In the genomic region with DNA sequence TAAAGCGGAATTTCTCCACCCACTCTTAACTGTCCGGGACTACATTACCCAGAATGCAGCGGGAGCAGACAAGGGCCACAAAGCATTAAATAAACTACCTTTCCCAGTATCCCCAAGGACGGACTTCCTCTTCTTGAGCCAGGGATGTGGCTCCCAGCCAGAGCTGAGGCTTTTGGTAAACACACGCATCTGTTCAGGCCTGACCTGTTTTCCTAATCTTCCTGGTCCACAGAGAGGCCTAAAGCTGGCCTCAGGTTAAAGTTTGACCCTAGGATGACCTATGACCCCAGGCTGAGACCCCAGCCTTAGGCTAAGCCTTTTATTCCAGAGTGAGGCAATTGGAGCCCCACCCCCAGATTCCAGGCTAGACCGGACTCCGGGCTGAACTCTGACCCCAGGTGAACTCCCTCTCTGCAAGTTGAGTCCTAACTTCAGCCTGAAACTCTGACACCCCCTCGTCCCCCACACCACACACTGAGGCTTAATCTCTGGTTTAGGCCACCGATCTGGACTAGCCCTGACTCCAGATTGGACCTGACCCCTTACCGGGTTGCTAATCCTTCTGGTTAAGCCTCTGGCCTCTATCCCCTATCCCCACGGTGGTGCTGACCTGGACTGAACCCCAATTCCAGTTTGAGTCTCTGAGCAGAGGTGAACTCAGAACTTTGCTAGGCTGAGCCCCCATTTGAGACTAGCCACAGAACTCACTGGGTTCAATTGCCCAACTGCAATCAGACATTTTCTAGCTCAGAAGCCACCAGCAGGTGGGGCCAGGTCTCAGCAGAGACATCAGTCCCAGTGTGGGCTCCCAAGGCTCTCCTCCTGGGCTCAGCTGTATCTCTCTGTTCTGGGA, we compare ENCODE assay signal across 8 cellular contexts. TPM values are rescaled to one million over a fixed set of nuclear protein-coding genes. Genes with fewer than 3 reads are reported as not detected.
A peak's percentile ranks its signal among the peaks of the same experiment; 100 is the strongest.
DNase-seq lines count a peak whose midpoint lies in the region; FAIRE-seq and TF ChIP-seq lines count a peak whose summit lies in the region.

No MANE protein-coding gene starts in this region.

- DNase-seq in HT1080 (ENCODE audit: low read depth): peak; percentile 71
- DNase-seq in RPMI7951 (ENCODE audit: low read depth): peak; percentile 79
- peak; percentile 70 for DNase-seq in activated T-helper 1 cell treated with anti-CD3 and anti-CD28 coated beads, Interleukin-12 subunit alpha, Interleukin-12 subunit beta, Interleukin-2, Interleukin-4 antibody, amounts not matched to agents 30 ng/mL and 10 ng/mL and 1 ng/mL, durations not matched to agents 14 hours and 24 hours and 36 hours (ENCODE audit: low spot score)
- peak; percentile 88 for DNase-seq in fibroblast of pulmonary artery (ENCODE audit: low read depth)
- DNase-seq in neural crest cell (ENCODE audit: low read depth, low spot score): peak; percentile 41
- DNase-seq in superior temporal gyrus (ENCODE audit: extremely low spot score): peak; percentile 78
- DNase-seq in iPS-NIHi11 (ENCODE audit: low spot score): no peak

- H3K27me3 Mint-ChIP-seq in activated T-helper 1 cell treated with anti-CD3 and anti-CD28 coated beads, Interleukin-12 subunit alpha, Interleukin-12 subunit beta, Interleukin-2, Interleukin-4 antibody, amounts not matched to agents 30 ng/mL and 10 ng/mL and 1 ng/mL, durations not matched to agents 14 hours and 24 hours and 36 hours (ENCODE audit: insufficient read depth): no peaks in the 10 kb centered on the region
- peaks cover 5% of the 10 kb centered on the region for H3K27me3 Mint-ChIP-seq in neural crest cell (ENCODE audit: low read depth)

- no peaks in the 10 kb centered on the region for H3K9me3 Mint-ChIP-seq in activated T-helper 1 cell treated with anti-CD3 and anti-CD28 coated beads, Interleukin-12 subunit alpha, Interleukin-12 subunit beta, Interleukin-2, Interleukin-4 antibody, amounts not matched to agents 30 ng/mL and 10 ng/mL and 1 ng/mL, durations not matched to agents 14 hours and 24 hours and 36 hours
- H3K9me3 Mint-ChIP-seq in neural crest cell: no peaks in the 10 kb centered on the region

- no peak overlapping the region for H3K4me3 ChIP-seq in fibroblast of pulmonary artery (replicated peaks; ENCODE audit: low read depth, low read length)

- peak overlapping the region; percentile 99 for H3K27ac Mint-ChIP-seq in activated T-helper 1 cell treated with anti-CD3 and anti-CD28 coated beads, Interleukin-12 subunit alpha, Interleukin-12 subunit beta, Interleukin-2, Interleukin-4 antibody, amounts not matched to agents 30 ng/mL and 10 ng/mL and 1 ng/mL, durations not matched to agents 14 hours and 24 hours and 36 hours
- peak overlapping the region; percentile 44 for H3K27ac Mint-ChIP-seq in neural crest cell (ENCODE audit: unreplicated experiment)

- H3K4me1 Mint-ChIP-seq in activated T-helper 1 cell treated with anti-CD3 and anti-CD28 coated beads, Interleukin-12 subunit alpha, Interleukin-12 subunit beta, Interleukin-2, Interleukin-4 antibody, amounts not matched to agents 30 ng/mL and 10 ng/mL and 1 ng/mL, durations not matched to agents 14 hours and 24 hours and 36 hours (ENCODE audit: low read depth): peaks cover 42% of the 10 kb centered on the region
- H3K4me1 Mint-ChIP-seq in neural crest cell: peaks cover 49% of the 10 kb centered on the region

- intact Hi-C loops in activated T-helper 1 cell treated with anti-CD3 and anti-CD28 coated beads, Interleukin-12 subunit alpha, Interleukin-12 subunit beta, Interleukin-2, Interleukin-4 antibody, amounts not matched to agents 30 ng/mL and 10 ng/mL and 1 ng/mL, durations not matched to agents 14 hours and 24 hours and 36 hours (cut with micrococcal nuclease): loop anchor here (1.0 to 5.0 kb wide), 11 partner anchors 15 to 365 kb away; partner anchors contain the start of genes ALKBH7, CD70, SH2D3A and TNFSF9

- TF ChIP-seq CTCF in fibroblast of pulmonary artery (IDR thresholded peaks at IDR 0.05; ENCODE audit: low read length, missing control alignments): peak; percentile 71
- TF ChIP-seq CTCF in neural crest cell (conservative IDR thresholded peaks at IDR 0.05): peak; percentile 68

- peaks cover 18% of the 10 kb centered on the region for H3K36me3 Mint-ChIP-seq in activated T-helper 1 cell treated with anti-CD3 and anti-CD28 coated beads, Interleukin-12 subunit alpha, Interleukin-12 subunit beta, Interleukin-2, Interleukin-4 antibody, amounts not matched to agents 30 ng/mL and 10 ng/mL and 1 ng/mL, durations not matched to agents 14 hours and 24 hours and 36 hours (ENCODE audit: low read depth)
- H3K36me3 Mint-ChIP-seq in neural crest cell (ENCODE audit: low read depth): no peaks in the 10 kb centered on the region

- FAIRE-seq in G401.6 (lab: Jason Lieb, UNC): peak; percentile 19

- H3K4me3 Mint-ChIP-seq in activated T-helper 1 cell treated with anti-CD3 and anti-CD28 coated beads, Interleukin-12 subunit alpha, Interleukin-12 subunit beta, Interleukin-2, Interleukin-4 antibody, amounts not matched to agents 30 ng/mL and 10 ng/mL and 1 ng/mL, durations not matched to agents 14 hours and 24 hours and 36 hours: peak overlapping the region; percentile 96
- peak overlapping the region; percentile 92 for H3K4me3 Mint-ChIP-seq in neural crest cell

RNA-seq across cellular contexts. Expression of gene GPR108, which starts 0.7 kb away (rescaled TPM):
- 23.5 and 25.5 TPM in 2 replicates for total RNA-seq in HT1080 (2014; rRNA removed; shearing (Covaris generic))
- polyA plus RNA-seq in HT1080 (2015; cell fraction: cytosol; rRNA removed): 29.3 and 30.7 TPM in 2 replicates
- 63.3 and 74.7 TPM in 2 replicates for polyA plus RNA-seq in HT1080 (2015; cell fraction: nucleus; rRNA removed)
- 39.8 and 55.9 TPM in 2 replicates for total RNA-seq in RPMI7951 (2014; rRNA removed; shearing (Covaris generic))
- total RNA-seq in activated T-helper 1 cell treated with anti-CD3 and anti-CD28 coated beads, Interleukin-12 subunit alpha, Interleukin-12 subunit beta, Interleukin-2, Interleukin-4 antibody, amounts not matched to agents 30 ng/mL and 10 ng/mL and 1 ng/mL, durations not matched to agents 14 hours and 24 hours and 36 hours: 106 and 108 TPM in 2 replicates
- 43.2 and 52.9 TPM in 2 replicates for total RNA-seq in neural crest cell

RNA-seq across cellular contexts. Expression of gene TRIP10, which starts 1.4 kb away (rescaled TPM):
- total RNA-seq in HT1080 (2014; rRNA removed; shearing (Covaris generic)): 34.1 and 38.7 TPM in 2 replicates
- polyA plus RNA-seq in HT1080 (2015; cell fraction: cytosol; rRNA removed): 39.0 and 40.7 TPM in 2 replicates
- polyA plus RNA-seq in HT1080 (2015; cell fraction: nucleus; rRNA removed): 92.5 and 101 TPM in 2 replicates
- 31.0 and 34.6 TPM in 2 replicates for total RNA-seq in RPMI7951 (2014; rRNA removed; shearing (Covaris generic))
- total RNA-seq in activated T-helper 1 cell treated with anti-CD3 and anti-CD28 coated beads, Interleukin-12 subunit alpha, Interleukin-12 subunit beta, Interleukin-2, Interleukin-4 antibody, amounts not matched to agents 30 ng/mL and 10 ng/mL and 1 ng/mL, durations not matched to agents 14 hours and 24 hours and 36 hours: 61.2 and 62.0 TPM in 2 replicates
- 19.0 and 20.6 TPM in 2 replicates for total RNA-seq in neural crest cell

RNA-seq across cellular contexts. Expression of gene C3, which starts 17.6 kb away (rescaled TPM):
- total RNA-seq in HT1080 (2014; rRNA removed; shearing (Covaris generic)): 0.07 and 0.14 TPM in 2 replicates
- 0.19 TPM in 1 of 2 replicates, not detected in the other for polyA plus RNA-seq in HT1080 (2015; cell fraction: cytosol; rRNA removed)
- polyA plus RNA-seq in HT1080 (2015; cell fraction: nucleus; rRNA removed): 0.23 and 1.4 TPM in 2 replicates
- total RNA-seq in RPMI7951 (2014; rRNA removed; shearing (Covaris generic)): 0.68 and 0.72 TPM in 2 replicates
- 6.1 and 7.2 TPM in 2 replicates for total RNA-seq in activated T-helper 1 cell treated with anti-CD3 and anti-CD28 coated beads, Interleukin-12 subunit alpha, Interleukin-12 subunit beta, Interleukin-2, Interleukin-4 antibody, amounts not matched to agents 30 ng/mL and 10 ng/mL and 1 ng/mL, durations not matched to agents 14 hours and 24 hours and 36 hours
- total RNA-seq in neural crest cell: 0.37 TPM in 1 of 2 replicates, not detected in the other

RNA-seq across cellular contexts. Expression of gene SH2D3A, which starts 29.1 kb away (rescaled TPM):
- 0.18 and 0.43 TPM in 2 replicates for total RNA-seq in HT1080 (2014; rRNA removed; shearing (Covaris generic))
- polyA plus RNA-seq in HT1080 (2015; cell fraction: cytosol; rRNA removed): 0.10 and 0.42 TPM in 2 replicates
- 0.72 and 1.7 TPM in 2 replicates for polyA plus RNA-seq in HT1080 (2015; cell fraction: nucleus; rRNA removed)
- not detected in 2 replicates for total RNA-seq in RPMI7951 (2014; rRNA removed; shearing (Covaris generic))
- total RNA-seq in activated T-helper 1 cell treated with anti-CD3 and anti-CD28 coated beads, Interleukin-12 subunit alpha, Interleukin-12 subunit beta, Interleukin-2, Interleukin-4 antibody, amounts not matched to agents 30 ng/mL and 10 ng/mL and 1 ng/mL, durations not matched to agents 14 hours and 24 hours and 36 hours: 15.0 and 15.6 TPM in 2 replicates
- total RNA-seq in neural crest cell: not detected in 2 replicates

RNA-seq across cellular contexts. Expression of gene VAV1, which starts 34.4 kb away (rescaled TPM):
- total RNA-seq in HT1080 (2014; rRNA removed; shearing (Covaris generic)): not detected in 2 replicates
- polyA plus RNA-seq in HT1080 (2015; cell fraction: cytosol; rRNA removed): not detected in 2 replicates
- not detected in 2 replicates for polyA plus RNA-seq in HT1080 (2015; cell fraction: nucleus; rRNA removed)
- 0.12 TPM in 1 of 2 replicates, not detected in the other for total RNA-seq in RPMI7951 (2014; rRNA removed; shearing (Covaris generic))
- total RNA-seq in activated T-helper 1 cell treated with anti-CD3 and anti-CD28 coated beads, Interleukin-12 subunit alpha, Interleukin-12 subunit beta, Interleukin-2, Interleukin-4 antibody, amounts not matched to agents 30 ng/mL and 10 ng/mL and 1 ng/mL, durations not matched to agents 14 hours and 24 hours and 36 hours: 86.8 and 90.4 TPM in 2 replicates
- not detected in 2 replicates for total RNA-seq in neural crest cell
